8 cellular contexts compared by ENCODE assay signal in the genomic region with DNA sequence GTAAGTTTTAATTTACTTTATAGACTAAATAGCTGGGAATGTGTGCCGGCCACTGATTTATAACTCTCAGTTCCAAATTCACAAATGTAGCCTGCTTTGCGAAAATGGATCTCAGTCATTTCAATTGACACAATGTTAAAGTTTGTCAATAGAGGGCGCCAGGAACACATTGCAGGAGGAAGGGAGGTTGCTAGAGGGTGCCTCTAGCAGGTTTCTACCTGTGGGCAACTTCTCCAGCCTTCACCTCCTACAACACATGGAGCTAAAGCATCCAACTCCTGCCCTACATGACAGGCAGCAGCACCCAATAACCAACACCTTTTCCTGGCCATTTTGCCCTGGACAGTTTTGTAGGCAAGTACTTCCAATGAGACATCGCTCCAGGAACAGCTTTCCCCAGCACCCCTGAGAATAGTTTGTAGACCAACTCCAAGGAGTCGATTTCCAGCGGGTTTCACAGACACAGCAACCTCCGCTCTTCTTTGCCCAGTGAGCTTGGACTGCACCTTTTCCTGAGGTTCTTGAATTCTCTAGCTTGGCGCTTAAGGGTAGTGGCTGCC.
DNase-seq lines count a peak whose midpoint lies in the region; TF ChIP-seq lines count a peak whose summit lies in the region.

No MANE protein-coding gene starts in this region.

- DNase-seq in Daoy (ENCODE audit: low read depth) = peak; percentile 41
- DNase-seq in LNCaP clone FGC (ENCODE audit: low read depth) = peak; percentile 8
- peak; percentile 24 for DNase-seq in SKM-1 treated with dmso at 0.1 percent for 144 hours (lab: John Stamatoyannopoulos, UW; ENCODE audit: unreplicated experiment)
- DNase-seq in islet precursor cell = peak; percentile 63
- DNase-seq in NCI-H2196 (lab: John Stamatoyannopoulos, UW; ENCODE audit: unreplicated experiment) = no peak
- DNase-seq in activated CD4-positive, alpha-beta T cell treated with anti-CD3 and anti-CD28 coated beads for 4 hours = no peak
- no peak for DNase-seq in NCI-H446 treated with DMSO at 0.1 percent for 48 hours (lab: John Stamatoyannopoulos, UW)
- DNase-seq in NCI-H2196 treated with DMSO at 0.1 percent for 48 hours (lab: John Stamatoyannopoulos, UW; ENCODE audit: unreplicated experiment) = no peak

- H3K4me3 ChIP-seq in LNCaP clone FGC (ENCODE audit: low read depth, low read length) = no peak overlapping the region

- TF ChIP-seq CTCF in LNCaP clone FGC (IDR thresholded peaks at IDR 0.05; ENCODE audit: control insufficient read depth, extremely low read depth, insufficient read depth) = peak; percentile 86

Comparison
In these comparisons a context has a peak if more than half of its experiments do, and no peak if none do; other contexts are left out.
1. DNase-seq: peak in Daoy (single experiment), LNCaP clone FGC (single experiment), SKM-1 treated with dmso at 0.1 percent for 144 hours (single experiment) and islet precursor cell (single experiment); none in NCI-H2196 (single experiment), activated CD4-positive, alpha-beta T cell treated with anti-CD3 and anti-CD28 coated beads for 4 hours (0 of 2), NCI-H446 treated with DMSO at 0.1 percent for 48 hours (single experiment) and NCI-H2196 treated with DMSO at 0.1 percent for 48 hours (single experiment).